ENCODE assay signal across 8 cellular contexts in the genomic region with DNA sequence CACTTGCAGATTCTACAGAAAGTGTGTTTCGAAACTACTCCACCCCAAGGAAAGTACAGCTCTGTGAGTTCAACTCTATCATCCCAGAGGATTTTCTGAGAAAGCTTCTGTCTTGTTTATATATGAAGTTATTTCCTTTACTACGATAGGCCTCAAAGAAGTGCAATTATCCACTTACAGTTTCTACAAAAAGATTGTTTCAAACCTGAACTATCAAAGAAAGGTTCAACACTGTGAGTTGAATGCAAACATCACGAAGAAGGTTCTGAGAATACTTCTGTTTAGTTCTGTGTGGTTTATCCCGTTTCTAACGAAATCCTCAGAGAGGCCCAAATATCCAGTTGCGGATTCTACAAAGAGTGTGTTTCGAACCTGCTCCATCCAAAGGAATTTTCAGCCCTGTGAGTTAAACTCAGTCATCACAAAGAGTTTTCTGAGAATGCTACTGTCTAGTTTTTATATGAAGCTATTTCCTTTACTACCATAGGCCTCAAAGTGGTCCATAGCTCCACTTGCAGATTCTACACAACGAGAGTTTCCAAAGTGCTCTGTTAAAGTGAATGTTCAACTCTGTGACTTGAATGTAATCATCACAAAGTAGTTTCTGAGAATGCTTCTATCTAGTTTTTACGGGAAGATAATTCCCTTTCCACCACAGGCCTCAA.
A peak's percentile ranks its signal among the peaks of the same experiment; 100 is the strongest.
DNase-seq lines count a peak whose midpoint lies in the region; ATAC-seq lines count a peak whose summit lies in the region.
"Not testable (repeated sequence)": the region's sequence is repeated elsewhere in the genome, so short reads cannot be mapped to it uniquely, and the experiment has no call there.

No MANE protein-coding gene starts in this region.

- intact Hi-C loops in left ventricle myocardium superior (cut with micrococcal nuclease); sciatic nerve (cut with DNase I): not testable (repeated sequence)

- not testable (repeated sequence) for H3K27me3 Mint-ChIP-seq in activated T-cell treated with anti-CD3 and anti-CD28 coated beads, Interleukin-2, amount 50 U/mL, for 4 hours (ENCODE audit: low read depth)

- H3K4me1 Mint-ChIP-seq in activated T-cell treated with anti-CD3 and anti-CD28 coated beads, Interleukin-2, amount 50 U/mL, for 4 hours (ENCODE audit: low read depth): not testable (repeated sequence)

- not testable (repeated sequence) for H3K4me3 Mint-ChIP-seq in activated T-cell treated with anti-CD3 and anti-CD28 coated beads, Interleukin-2, amount 50 U/mL, for 4 hours

- ATAC-seq in GM18498 (IDR thresholded peaks at IDR 0.05; ENCODE audit: unreplicated experiment) (peak; percentile 65), GM19395 (IDR thresholded peaks at IDR 0.05; ENCODE audit: unreplicated experiment) (peak; percentile 69), GM21717 (IDR thresholded peaks at IDR 0.05; ENCODE audit: unreplicated experiment) (peak; percentile 83), HG02938 (IDR thresholded peaks at IDR 0.05; ENCODE audit: unreplicated experiment) (peak; percentile 51), HG03439 (IDR thresholded peaks at IDR 0.05; ENCODE audit: unreplicated experiment) (peak; percentile 49), left ventricle myocardium superior (peak; percentile 70), sciatic nerve (peak; percentile 88)
- ATAC-seq in activated T-cell treated with anti-CD3 and anti-CD28 coated beads, Interleukin-2, amount 50 U/mL, for 4 hours: peak; percentile 58 to 59

- not testable (repeated sequence) for DNase-seq in activated T-cell treated with anti-CD3 and anti-CD28 coated beads, Interleukin-2, amount 50 U/mL, for 4 hours; left ventricle myocardium superior; sciatic nerve (ENCODE audit: low spot score)

- H3K36me3 Mint-ChIP-seq in activated T-cell treated with anti-CD3 and anti-CD28 coated beads, Interleukin-2, amount 50 U/mL, for 4 hours (ENCODE audit: insufficient read depth): not testable (repeated sequence)

- not testable (repeated sequence) for H3K9me3 Mint-ChIP-seq in activated T-cell treated with anti-CD3 and anti-CD28 coated beads, Interleukin-2, amount 50 U/mL, for 4 hours
